ENCODE assay signal across 21 cellular contexts in the genomic region with DNA sequence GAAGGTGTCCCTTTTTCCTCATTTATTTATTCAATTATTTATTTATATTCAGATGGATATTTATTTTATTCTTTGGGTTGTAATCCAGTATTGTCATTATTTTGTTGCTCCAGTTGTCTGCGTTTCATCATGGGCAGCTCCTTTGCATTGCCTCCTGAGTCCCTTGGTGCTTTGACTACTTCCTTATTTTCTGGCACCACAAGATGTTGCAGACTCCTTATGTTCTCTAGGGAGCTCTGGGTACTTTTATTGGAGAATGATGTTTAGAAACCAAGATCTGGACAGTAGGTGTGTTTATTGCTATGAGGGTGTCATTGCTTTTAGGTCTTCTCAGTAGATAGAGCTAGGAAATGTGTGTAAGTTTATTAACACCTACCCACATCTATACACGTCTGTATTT. TPM values are rescaled to one million over a fixed set of nuclear protein-coding genes. Genes with fewer than 3 reads are reported as not detected.
DNase-seq lines count a peak whose midpoint lies in the region; ATAC-seq and TF ChIP-seq lines count a peak whose summit lies in the region.
"Had no signal": no experiment of that assay in that cellular context is flagged by ENCODE, and none has a peak within 500 bp of the region (broad histone marks: within the 10 kb centered on the region; RNA-seq: fewer than 3 reads in every experiment).

No MANE protein-coding gene starts in this region.

- DNase-seq in SIG-M5 treated with dmso at 0.1 percent for 504 hours (lab: John Stamatoyannopoulos, UW; ENCODE audit: unreplicated experiment) (peak; percentile 43), SIG-M5 (lab: John Stamatoyannopoulos, UW) (no peak), NOMO-1 (lab: John Stamatoyannopoulos, UW; ENCODE audit: unreplicated experiment in 2 of 2) (peak; percentile 20 to 49), SKM-1 treated with dmso at 0.1 percent for 144 hours (lab: John Stamatoyannopoulos, UW; ENCODE audit: unreplicated experiment) (peak; percentile 81), BE2C (no peak), GM19240 (ENCODE audit: insufficient read length, low spot score) (no peak)
- DNase-seq: CD4-positive, CD25-positive, alpha-beta regulatory T cell; COR-L47; DMS 273 treated with DMSO at 0.1 percent for 48 hours; DND-41; NCI-H187; NCI-H2107; NCI-H510A treated with DMSO at 0.1 percent for 48 hours; NCI-H774; Peyer's patch; T-helper 1 cell; T-helper 9 cell had no signal

- no peak overlapping the region for H3K4me3 ChIP-seq in BE2C (ENCODE audit: low read depth, low read length)
- H3K4me3 ChIP-seq: GM23338, Peyer's patch had no signal

- TF ChIP-seq CTCF in BE2C (IDR thresholded peaks at IDR 0.05; ENCODE audit: low read depth, low read length): no peak

- no peaks in the 10 kb centered on the region for H3K9me3 ChIP-seq in BE2C
- H3K9me3 ChIP-seq: Peyer's patch had no signal

- H3K4me1 ChIP-seq in BE2C: no peaks in the 10 kb centered on the region

- H3K27me3 ChIP-seq in BE2C: no peaks in the 10 kb centered on the region
- H3K27me3 ChIP-seq: Peyer's patch had no signal

- no peaks in the 10 kb centered on the region for H3K36me3 ChIP-seq in BE2C
- H3K36me3 ChIP-seq: Peyer's patch had no signal

- ATAC-seq in GM21447 (IDR thresholded peaks at IDR 0.05; ENCODE audit: unreplicated experiment): no peak
- no peak for ATAC-seq in HG02642 (IDR thresholded peaks at IDR 0.05; ENCODE audit: poor library complexity, unreplicated experiment)
- ATAC-seq: GM23338, HepG2 had no signal

RNA-seq across cellular contexts. Expression of a gene that starts 60.0 kb away (rescaled TPM):
- 9.3 TPM for polyA plus RNA-seq in BE2C (2012; ENCODE audit: insufficient read depth, insufficient read length, low read depth)

Comparison
In these comparisons a context has a peak if more than half of its experiments do, and no peak if none do; other contexts are left out.
1. DNase-seq: peak in SIG-M5 treated with dmso at 0.1 percent for 504 hours (single experiment), NOMO-1 (2 of 2) and SKM-1 treated with dmso at 0.1 percent for 144 hours (single experiment); none in SIG-M5 (single experiment), BE2C (single experiment) and GM19240 (single experiment).